34 cellular contexts compared by ENCODE assay signal in genomic region chr5:31385774-31386537, GRCh38.
DNase-seq lines count a peak whose midpoint lies in the region; ATAC-seq and TF ChIP-seq lines count a peak whose summit lies in the region.
"Had no signal": no experiment of that assay in that cellular context is flagged by ENCODE, and none has a peak within 500 bp of the region (broad histone marks: within the 10 kb centered on the region; RNA-seq: fewer than 3 reads in every experiment).

No MANE protein-coding gene starts in this region.

- no peak overlapping the region for H3K4ac ChIP-seq in mesenchymal stem cell (ENCODE audit: low read depth in 1 of 2, low read length in 2 of 2)

- H2BK15ac ChIP-seq in mesenchymal stem cell (ENCODE audit: low read depth, poor library complexity, severe bottlenecking): no peak overlapping the region

- H2BK5ac ChIP-seq in mesenchymal stem cell (ENCODE audit: low read depth, low read length, poor library complexity, severe bottlenecking): no peak overlapping the region

- H3K9me3 ChIP-seq in mesenchymal stem cell (ENCODE audit: control insufficient read depth, low read length): peaks cover 14% of the 10 kb centered on the region
- H3K9me3 ChIP-seq: SJSA1 had no signal

- ATAC-seq in GM21619 (IDR thresholded peaks at IDR 0.05; ENCODE audit: unreplicated experiment): no peak
- ATAC-seq: activated CD8-positive, alpha-beta memory T cell treated with anti-CD3 and anti-CD28 coated beads, Interleukin-2, amount 10 ng/mL, durations not matched to agents 7 days and 5 days; activated T-cell treated with anti-CD3 and anti-CD28 coated beads, Interleukin-2, amount 50 U/mL, for 4 hours; esophagus mucosa; heart left ventricle; T-cell; WTC11 had no signal

- CTCF ChIA-PET in RWPE1 (lab: Yijun Ruan, JAX): no interaction called here

- no peak overlapping the region for H3K4me2 ChIP-seq in mesenchymal stem cell (ENCODE audit: low read length, poor library complexity, severe bottlenecking)
- H3K4me2 ChIP-seq: smooth muscle cell had no signal

- no peak overlapping the region for H2BK120ac ChIP-seq in mesenchymal stem cell (ENCODE audit: low read depth, low read length)

- no peak overlapping the region for H3K14ac ChIP-seq in mesenchymal stem cell (ENCODE audit: low read length in 2 of 2)

- H4K8ac ChIP-seq in mesenchymal stem cell (ENCODE audit: low read length): no peak overlapping the region

- H3K4me3 ChIP-seq in mesenchymal stem cell (ENCODE audit: insufficient read depth in 1 of 2, low read depth in 1 of 2, low read length in 2 of 2): no peak overlapping the region
- H3K4me3 ChIP-seq: heart left ventricle, left ventricle myocardium inferior, SJSA1, smooth muscle cell had no signal

- peaks cover 0 to 4% of the 10 kb centered on the region in 2 experiments for H3K27me3 ChIP-seq in mesenchymal stem cell (ENCODE audit: control insufficient read depth in 1 of 2, insufficient read depth in 1 of 2, low read length in 2 of 2)
- H3K27me3 ChIP-seq: SJSA1 had no signal

- TF ChIP-seq CTCF in RWPE1 (conservative IDR thresholded peaks at IDR 0.05; ENCODE audit: low read depth): no peak

- no peak overlapping the region for H3K27ac ChIP-seq in RWPE1
- no peak overlapping the region for H3K27ac ChIP-seq in mesenchymal stem cell (ENCODE audit: low read length, poor library complexity, severe bottlenecking)
- H3K27ac ChIP-seq: 22Rv1, C4-2B, heart left ventricle, left ventricle myocardium inferior, parathyroid adenoma, SJSA1 had no signal

- no peak overlapping the region for H2BK12ac ChIP-seq in mesenchymal stem cell (ENCODE audit: low read length in 2 of 2)

- H3K9ac ChIP-seq in mesenchymal stem cell (ENCODE audit: low read length): no peak overlapping the region
- H3K9ac ChIP-seq: parathyroid adenoma had no signal

- no peak overlapping the region for H3K23ac ChIP-seq in mesenchymal stem cell (ENCODE audit: low read length in 2 of 2)

- 87% methylated on average over 9 of the region's 10 CpGs for WGBS in mesenchymal stem cell

- no peaks in the 10 kb centered on the region for H3K36me3 ChIP-seq in mesenchymal stem cell (ENCODE audit: control insufficient read depth in 1 of 2, insufficient read depth in 2 of 2, low read depth in 1 of 2, low read length in 2 of 2)
- H3K36me3 ChIP-seq: heart left ventricle, left ventricle myocardium inferior, SJSA1 had no signal

- H3K79me1 ChIP-seq in mesenchymal stem cell (replicated peaks; ENCODE audit: low read length, poor library complexity, severe bottlenecking): no peaks in the 10 kb centered on the region

- DNase-seq in DMS53 (lab: John Stamatoyannopoulos, UW): peak; percentile 11
- DNase-seq in DMS53 treated with DMSO at 0.1 percent for 48 hours (lab: John Stamatoyannopoulos, UW; ENCODE audit: unreplicated experiment): no peak
- DNase-seq in M059J (ENCODE audit: low read depth): peak; percentile 90
- DNase-seq in RWPE1 (ENCODE audit: low spot score): peak; percentile 19
- DNase-seq in mesenchymal stem cell: peak; percentile 15
- DNase-seq in activated CD4-positive, alpha-beta T cell treated with anti-CD3 and anti-CD28 coated beads for 4 hours: no peak
- no peak for DNase-seq in effector CD8-positive, alpha-beta T cell (lab: John Stamatoyannopoulos, UW)
- DNase-seq: activated CD4-positive, alpha-beta T cell treated with anti-CD3 and anti-CD28 coated beads, Interleukin-2, amount 50 U/mL, for 1 hour; activated CD8-positive, alpha-beta memory T cell treated with anti-CD3 and anti-CD28 coated beads, Interleukin-2, amount 10 ng/mL, durations not matched to agents 7 days and 5 days; activated T-cell treated with anti-CD3 and anti-CD28 coated beads, Interleukin-2, amount 50 U/mL, for 4 hours; caudate nucleus; cortex of kidney; EL; endodermal cell; foreskin fibroblast; H7; heart left ventricle; islet precursor cell; left ventricle myocardium inferior; NCI-H1436 treated with DMSO at 0.1 percent for 48 hours; NCI-H2081 treated with DMSO at 0.1 percent for 48 hours; NCI-H2227 treated with DMSO at 0.1 percent for 48 hours; NCI-H526; stimulated activated CD4-positive, alpha-beta T cell treated with anti-CD3 and anti-CD28 coated beads, Interleukin-1b, Interleukin-23, amount 100 ng/mL, for 48 hours; stimulated activated naive CD4-positive, alpha-beta T cell treated with Interleukin-2 at 50 U/mL for 16 hours; T-cell had no signal

- H2AK5ac ChIP-seq in mesenchymal stem cell (ENCODE audit: low read length, severe bottlenecking): no peak overlapping the region

- no peak overlapping the region for H3K18ac ChIP-seq in mesenchymal stem cell (ENCODE audit: low read depth in 1 of 2, low read length in 2 of 2)

- POLR2A ChIA-PET in RWPE1 (lab: Yijun Ruan, JAX; ENCODE audit: low non-redundant PET): no interaction called here

- H2AFZ ChIP-seq in mesenchymal stem cell (ENCODE audit: low read depth, low read length): no peak overlapping the region
- H2AFZ ChIP-seq: parathyroid adenoma had no signal

- H3K4me1 ChIP-seq in mesenchymal stem cell (ENCODE audit: control insufficient read depth, insufficient read depth, low read depth, low read length): no peaks in the 10 kb centered on the region
- H3K4me1 ChIP-seq: heart left ventricle, left ventricle myocardium inferior, parathyroid adenoma, SJSA1 had no signal

- H4K91ac ChIP-seq in mesenchymal stem cell (ENCODE audit: low read length): no peak overlapping the region

Comparison
In these comparisons a context has a peak if more than half of its experiments do, and no peak if none do; other contexts are left out.
1. DNase-seq: peak in DMS53 (single experiment), M059J (single experiment), RWPE1 (single experiment) and mesenchymal stem cell (single experiment); none in DMS53 treated with DMSO at 0.1 percent for 48 hours (single experiment), activated CD4-positive, alpha-beta T cell treated with anti-CD3 and anti-CD28 coated beads for 4 hours (0 of 2) and effector CD8-positive, alpha-beta T cell (single experiment).